1 cellular context compared by ENCODE assay signal in genomic region chr2:121263996-121264715, GRCh38.
TF ChIP-seq lines count a peak whose summit lies in the region.

No MANE protein-coding gene starts in this region.

TF ChIP-seq in H1, 55 proteins besides CTCF, POLR2A, EP300 and RAD21 (continued from another document):
- TF ChIP-seq, protein P1, sequence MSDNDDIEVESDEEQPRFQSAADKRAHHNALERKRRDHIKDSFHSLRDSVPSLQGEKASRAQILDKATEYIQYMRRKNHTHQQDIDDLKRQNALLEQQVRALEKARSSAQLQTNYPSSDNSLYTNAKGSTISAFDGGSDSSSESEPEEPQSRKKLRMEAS (IDR thresholded peaks at IDR 0.05): peak; percentile 15; the same call in 1 of the 2 replicates
- TF ChIP-seq KDM4A (IDR thresholded peaks at IDR 0.05; ENCODE audit: low read depth, low read length, severe bottlenecking): no peak
